In genomic region chr1:49333946-49334345, GRCh38 we compare ENCODE assay signal across 27 cellular contexts.
"Had no signal": no experiment of that assay in that cellular context is flagged by ENCODE, and none has a peak within 500 bp of the region (broad histone marks: within the 10 kb centered on the region; RNA-seq: fewer than 3 reads in every experiment).

No MANE protein-coding gene starts in this region.

- H3K4me3 ChIP-seq: body of pancreas, cardiac muscle cell, colonic mucosa, heart left ventricle, lung, mucosa of descending colon, ovary, prostate gland, right atrium auricular region, suprapubic skin, tibial artery had no signal

- H3K4me1 ChIP-seq: body of pancreas, colonic mucosa, foreskin keratinocyte, heart left ventricle, prostate gland, right atrium auricular region, suprapubic skin, tibial artery had no signal

- DNase-seq: activated CD4-positive, alpha-beta T cell treated with anti-CD3 and anti-CD28 coated beads for 48 hours; activated CD4-positive, alpha-beta T cell treated with anti-CD3 and anti-CD28 coated beads, Interleukin-2, amount 50 U/mL, for 48 hours; activated CD8-positive, alpha-beta memory T cell treated with anti-CD3 and anti-CD28 coated beads for 24 hours; activated effector memory CD4-positive, alpha-beta T cell treated with Interleukin-2 at 50 U/mL for 16 hours; activated naive CD4-positive, alpha-beta T cell treated with Interleukin-2 at 50 U/mL for 16 hours; anterior cingulate cortex; body of pancreas; cerebellar nuclear complex; colonic mucosa; effector CD8-positive, alpha-beta T cell; erythroblast; heart left ventricle; kidney glomerular epithelial cell; mucosa of descending colon; nephron progenitor cell; ovary; stimulated activated CD4-positive, alpha-beta T cell treated with anti-CD3 and anti-CD28 coated beads, Interleukin-15, amount 100 ng/mL, for 24 hours; stimulated activated CD4-positive, alpha-beta T cell treated with anti-CD3 and anti-CD28 coated beads, Interleukin-2, amount 100 ng/mL, for 24 hours; stimulated activated naive B cell treated with anti-CD40 and anti-IgM and Interleukin-4, amounts not matched to agents 10 μg/mL and 1 μg/mL and 100 μg/mL, for 72 hours; tibial artery had no signal

- H3K27me3 ChIP-seq: body of pancreas, cardiac muscle cell, colonic mucosa, foreskin keratinocyte, heart left ventricle, neutrophil, ovary, right atrium auricular region, suprapubic skin, tibial artery had no signal

- H3K36me3 ChIP-seq: cardiac muscle cell, colonic mucosa, heart left ventricle, neutrophil, ovary, prostate gland, right atrium auricular region, suprapubic skin, tibial artery had no signal

- H3K9me3 ChIP-seq: body of pancreas, colonic mucosa, heart left ventricle, neutrophil, ovary, prostate gland, right atrium auricular region, suprapubic skin, tibial artery had no signal

- H3K27ac ChIP-seq: body of pancreas, cardiac muscle cell, colonic mucosa, foreskin keratinocyte, heart left ventricle, neutrophil, ovary, prostate gland, right atrium auricular region, suprapubic skin, tibial artery had no signal
